ENCODE assay signal across 21 cellular contexts in the genomic region with DNA sequence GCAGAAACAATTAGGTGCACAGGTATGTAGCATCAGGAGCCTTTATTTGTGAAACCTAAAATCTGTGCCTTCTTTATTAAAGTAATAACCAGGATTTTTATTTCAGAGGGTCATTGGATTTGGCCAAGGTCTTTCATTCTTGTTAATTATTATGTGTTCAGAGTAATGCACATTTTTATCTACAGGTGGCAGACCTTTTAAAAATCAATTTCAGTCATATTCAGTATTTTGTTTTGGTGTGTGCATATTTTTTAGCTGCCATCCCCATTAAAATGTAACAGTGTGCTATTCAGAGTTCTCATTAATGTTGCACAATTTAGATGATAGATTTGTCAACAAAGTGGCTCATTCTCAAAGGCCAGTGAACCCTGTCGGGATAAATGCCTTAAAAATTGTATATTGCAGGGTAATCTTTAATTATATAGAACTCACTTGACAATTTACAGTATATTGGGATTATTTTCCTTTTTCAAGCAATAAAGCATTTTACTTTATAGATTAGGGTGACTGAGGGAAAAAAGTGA.
DNase-seq lines count a peak whose midpoint lies in the region; ATAC-seq and TF ChIP-seq lines count a peak whose summit lies in the region.
"Had no signal": no experiment of that assay in that cellular context is flagged by ENCODE, and none has a peak within 500 bp of the region (broad histone marks: within the 10 kb centered on the region; RNA-seq: fewer than 3 reads in every experiment).

No MANE protein-coding gene starts in this region.

- H2AFZ ChIP-seq in OCI-LY3 (ENCODE audit: low read depth, low read length), result no peak overlapping the region

- H3K4me1 ChIP-seq in OCI-LY3 (ENCODE audit: low read length), result peaks cover 5% of the 10 kb centered on the region
- H3K4me1 ChIP-seq: heart right ventricle had no signal

- no peak overlapping the region for H3K27ac Mint-ChIP-seq in HFFc6
- H3K27ac Mint-ChIP-seq in progenitor cell of endocrine pancreas, result no peak overlapping the region
- H3K27ac Mint-ChIP-seq: activated CD8-positive, alpha-beta T cell treated with anti-CD3 and anti-CD28 coated beads for 36 hours; CD8-positive, alpha-beta T cell had no signal

- H3K79me2 ChIP-seq in OCI-LY3 (ENCODE audit: low read length), result peaks cover 52% of the 10 kb centered on the region

- H3K4me2 ChIP-seq in OCI-LY3 (ENCODE audit: low read length), result no peak overlapping the region

- peaks cover 44% of the 10 kb centered on the region for H4K20me1 ChIP-seq in OCI-LY3 (ENCODE audit: insufficient read depth, low read length)

- no peak for ATAC-seq in HG03521 (IDR thresholded peaks at IDR 0.05; ENCODE audit: unreplicated experiment)
- ATAC-seq: activated CD4-positive, CD25-positive, alpha-beta regulatory T cell treated with anti-CD3 and anti-CD28 coated beads, Interleukin-2, amount 50 U/mL, for 24 hours; activated CD8-positive, alpha-beta T cell treated with anti-CD3 and anti-CD28 coated beads for 36 hours; CD8-positive, alpha-beta T cell; heart right ventricle; left ventricle myocardium superior; mucosa of descending colon; stimulated activated naive CD8-positive, alpha-beta T cell treated with anti-CD3 and anti-CD28 coated beads, Interleukin-15, Interleukin-2, amounts not matched to agents 100 U/mL and 50 U/mL, for 24 hours had no signal

- H3K27ac ChIP-seq in OCI-LY3 (ENCODE audit: low read length), result no peak overlapping the region
- H3K27ac ChIP-seq: coronary artery, heart right ventricle had no signal

- H3K4me1 Mint-ChIP-seq in HFFc6 (ENCODE audit: low read depth) (no peaks in the 10 kb centered on the region), progenitor cell of endocrine pancreas (ENCODE audit: low read depth) (peaks cover 6% of the 10 kb centered on the region)

- H3K36me3 Mint-ChIP-seq in HFFc6 (ENCODE audit: low read depth) (no peaks in the 10 kb centered on the region), progenitor cell of endocrine pancreas (ENCODE audit: insufficient read depth) (no peaks in the 10 kb centered on the region)
- H3K36me3 Mint-ChIP-seq: CD8-positive, alpha-beta T cell had no signal

- DNase-seq in HFFc6 (no peak), fibroblast of villous mesenchyme (ENCODE audit: low read depth) (peak; percentile 7), progenitor cell of endocrine pancreas (ENCODE audit: low spot score, unreplicated experiment) (no peak), kidney tubule cell (ENCODE audit: low spot score) (no peak), NCI-H2171 treated with DMSO at 0.1 percent for 48 hours (lab: John Stamatoyannopoulos, UW) (no peak)
- DNase-seq in activated CD4-positive, CD25-positive, alpha-beta regulatory T cell treated with anti-CD3 and anti-CD28 coated beads, Interleukin-2, amount 50 U/mL, for 72 hours, result no peak
- DNase-seq: activated CD8-positive, alpha-beta T cell treated with anti-CD3 and anti-CD28 coated beads for 36 hours; activated gamma-delta T cell; CD8-positive, alpha-beta T cell; heart right ventricle; Karpas-422; left ventricle myocardium superior; mucosa of descending colon; NCI-H1092 treated with DMSO at 0.1 percent for 48 hours; NCI-H2081 treated with DMSO at 0.1 percent for 48 hours; stimulated activated CD4-positive, alpha-beta T cell treated with anti-CD3 and anti-CD28 coated beads, Interleukin-4, amount 100 ng/mL, for 24 hours; stimulated activated naive CD8-positive, alpha-beta T cell treated with anti-CD3 and anti-CD28 coated beads, Interleukin-15, Interleukin-2, amounts not matched to agents 100 U/mL and 50 U/mL, for 24 hours had no signal

- no peaks in the 10 kb centered on the region for H3K9me3 ChIP-seq in OCI-LY3 (ENCODE audit: insufficient read depth, low read length)
- H3K9me3 ChIP-seq: heart right ventricle, mucosa of descending colon had no signal

- H3K9me3 Mint-ChIP-seq in HFFc6 (peaks cover 23% of the 10 kb centered on the region), progenitor cell of endocrine pancreas (ENCODE audit: low read depth) (no peaks in the 10 kb centered on the region)
- H3K9me3 Mint-ChIP-seq: activated CD8-positive, alpha-beta T cell treated with anti-CD3 and anti-CD28 coated beads for 36 hours; CD8-positive, alpha-beta T cell had no signal

- no peaks in the 10 kb centered on the region for H3K27me3 ChIP-seq in OCI-LY3 (ENCODE audit: low read depth, low read length)
- H3K27me3 ChIP-seq: heart right ventricle had no signal

- H3K4me3 Mint-ChIP-seq in HFFc6 (no peak overlapping the region), progenitor cell of endocrine pancreas (ENCODE audit: low read depth) (no peak overlapping the region)
- H3K4me3 Mint-ChIP-seq: activated CD8-positive, alpha-beta T cell treated with anti-CD3 and anti-CD28 coated beads for 36 hours; CD8-positive, alpha-beta T cell had no signal

- peaks cover 12% of the 10 kb centered on the region for H3K36me3 ChIP-seq in OCI-LY3 (replicated peaks; ENCODE audit: low read depth, low read length)
- H3K36me3 ChIP-seq: heart right ventricle had no signal

- no peaks in the 10 kb centered on the region for H3K27me3 Mint-ChIP-seq in HFFc6 (ENCODE audit: insufficient read depth)
- no peaks in the 10 kb centered on the region for H3K27me3 Mint-ChIP-seq in progenitor cell of endocrine pancreas
- H3K27me3 Mint-ChIP-seq: activated CD8-positive, alpha-beta T cell treated with anti-CD3 and anti-CD28 coated beads for 36 hours had no signal

- H3K9ac ChIP-seq in OCI-LY3 (ENCODE audit: low read length), result no peak overlapping the region

- TF ChIP-seq CTCF in HFFc6 (IDR thresholded peaks at IDR 0.05) (0 out of 2 replicates have a peak, but pooled peaks have one; percentile 12), OCI-LY3 (IDR thresholded peaks at IDR 0.05; ENCODE audit: low read depth, low read length) (peak; percentile 26), fibroblast of villous mesenchyme (IDR thresholded peaks at IDR 0.05; ENCODE audit: insufficient read depth, low read depth, low read length) (peak; percentile 27), progenitor cell of endocrine pancreas (IDR thresholded peaks at IDR 0.05; ENCODE audit: unreplicated experiment) (peak; percentile 44)

- no peak overlapping the region for H3K4me3 ChIP-seq in OCI-LY3 (ENCODE audit: low read length)
- no peak overlapping the region for H3K4me3 ChIP-seq in fibroblast of villous mesenchyme (ENCODE audit: low read depth, low read length)
- H3K4me3 ChIP-seq: coronary artery, heart right ventricle, mucosa of descending colon had no signal
